ENCODE assay signal across 1 cellular context in the genomic region with DNA sequence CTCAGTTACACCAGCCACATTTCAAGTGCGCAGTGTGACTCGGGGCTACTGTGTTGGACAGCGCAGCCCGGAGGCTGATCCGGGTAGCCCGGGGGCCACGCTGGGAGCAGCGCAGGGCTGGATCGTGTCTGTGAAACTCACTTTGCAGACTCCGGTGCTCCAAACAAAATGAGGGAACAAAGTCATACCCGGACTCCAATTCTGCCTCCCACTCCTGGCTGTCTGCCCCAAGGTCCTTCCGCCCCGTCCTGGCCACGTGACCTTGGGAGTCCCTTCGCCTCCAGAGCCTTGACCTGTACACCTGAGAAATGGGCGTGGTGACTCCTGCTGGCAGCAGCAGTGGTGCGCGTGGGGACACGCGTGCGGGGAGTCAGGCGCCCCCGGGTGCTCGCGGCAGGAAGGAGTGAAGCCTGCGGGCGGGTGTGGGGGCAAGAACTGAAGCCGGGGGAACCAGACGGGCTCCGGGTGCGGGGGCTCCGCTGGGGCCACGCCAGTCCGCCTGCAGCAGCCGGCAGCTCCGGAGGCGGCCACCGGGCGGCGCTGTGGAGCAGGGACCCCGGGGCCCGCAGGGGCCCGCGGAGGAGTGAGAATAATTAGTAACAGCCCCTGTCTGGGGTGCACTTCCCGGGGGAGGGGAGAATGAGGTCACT.
TF ChIP-seq lines count a peak whose summit lies in the region.

No MANE protein-coding gene starts in this region.

TF ChIP-seq in HepG2, 621 proteins besides CTCF, POLR2A, EP300 and RAD21 (continued from another document and continues in another):
- TF ChIP-seq, protein P1, sequence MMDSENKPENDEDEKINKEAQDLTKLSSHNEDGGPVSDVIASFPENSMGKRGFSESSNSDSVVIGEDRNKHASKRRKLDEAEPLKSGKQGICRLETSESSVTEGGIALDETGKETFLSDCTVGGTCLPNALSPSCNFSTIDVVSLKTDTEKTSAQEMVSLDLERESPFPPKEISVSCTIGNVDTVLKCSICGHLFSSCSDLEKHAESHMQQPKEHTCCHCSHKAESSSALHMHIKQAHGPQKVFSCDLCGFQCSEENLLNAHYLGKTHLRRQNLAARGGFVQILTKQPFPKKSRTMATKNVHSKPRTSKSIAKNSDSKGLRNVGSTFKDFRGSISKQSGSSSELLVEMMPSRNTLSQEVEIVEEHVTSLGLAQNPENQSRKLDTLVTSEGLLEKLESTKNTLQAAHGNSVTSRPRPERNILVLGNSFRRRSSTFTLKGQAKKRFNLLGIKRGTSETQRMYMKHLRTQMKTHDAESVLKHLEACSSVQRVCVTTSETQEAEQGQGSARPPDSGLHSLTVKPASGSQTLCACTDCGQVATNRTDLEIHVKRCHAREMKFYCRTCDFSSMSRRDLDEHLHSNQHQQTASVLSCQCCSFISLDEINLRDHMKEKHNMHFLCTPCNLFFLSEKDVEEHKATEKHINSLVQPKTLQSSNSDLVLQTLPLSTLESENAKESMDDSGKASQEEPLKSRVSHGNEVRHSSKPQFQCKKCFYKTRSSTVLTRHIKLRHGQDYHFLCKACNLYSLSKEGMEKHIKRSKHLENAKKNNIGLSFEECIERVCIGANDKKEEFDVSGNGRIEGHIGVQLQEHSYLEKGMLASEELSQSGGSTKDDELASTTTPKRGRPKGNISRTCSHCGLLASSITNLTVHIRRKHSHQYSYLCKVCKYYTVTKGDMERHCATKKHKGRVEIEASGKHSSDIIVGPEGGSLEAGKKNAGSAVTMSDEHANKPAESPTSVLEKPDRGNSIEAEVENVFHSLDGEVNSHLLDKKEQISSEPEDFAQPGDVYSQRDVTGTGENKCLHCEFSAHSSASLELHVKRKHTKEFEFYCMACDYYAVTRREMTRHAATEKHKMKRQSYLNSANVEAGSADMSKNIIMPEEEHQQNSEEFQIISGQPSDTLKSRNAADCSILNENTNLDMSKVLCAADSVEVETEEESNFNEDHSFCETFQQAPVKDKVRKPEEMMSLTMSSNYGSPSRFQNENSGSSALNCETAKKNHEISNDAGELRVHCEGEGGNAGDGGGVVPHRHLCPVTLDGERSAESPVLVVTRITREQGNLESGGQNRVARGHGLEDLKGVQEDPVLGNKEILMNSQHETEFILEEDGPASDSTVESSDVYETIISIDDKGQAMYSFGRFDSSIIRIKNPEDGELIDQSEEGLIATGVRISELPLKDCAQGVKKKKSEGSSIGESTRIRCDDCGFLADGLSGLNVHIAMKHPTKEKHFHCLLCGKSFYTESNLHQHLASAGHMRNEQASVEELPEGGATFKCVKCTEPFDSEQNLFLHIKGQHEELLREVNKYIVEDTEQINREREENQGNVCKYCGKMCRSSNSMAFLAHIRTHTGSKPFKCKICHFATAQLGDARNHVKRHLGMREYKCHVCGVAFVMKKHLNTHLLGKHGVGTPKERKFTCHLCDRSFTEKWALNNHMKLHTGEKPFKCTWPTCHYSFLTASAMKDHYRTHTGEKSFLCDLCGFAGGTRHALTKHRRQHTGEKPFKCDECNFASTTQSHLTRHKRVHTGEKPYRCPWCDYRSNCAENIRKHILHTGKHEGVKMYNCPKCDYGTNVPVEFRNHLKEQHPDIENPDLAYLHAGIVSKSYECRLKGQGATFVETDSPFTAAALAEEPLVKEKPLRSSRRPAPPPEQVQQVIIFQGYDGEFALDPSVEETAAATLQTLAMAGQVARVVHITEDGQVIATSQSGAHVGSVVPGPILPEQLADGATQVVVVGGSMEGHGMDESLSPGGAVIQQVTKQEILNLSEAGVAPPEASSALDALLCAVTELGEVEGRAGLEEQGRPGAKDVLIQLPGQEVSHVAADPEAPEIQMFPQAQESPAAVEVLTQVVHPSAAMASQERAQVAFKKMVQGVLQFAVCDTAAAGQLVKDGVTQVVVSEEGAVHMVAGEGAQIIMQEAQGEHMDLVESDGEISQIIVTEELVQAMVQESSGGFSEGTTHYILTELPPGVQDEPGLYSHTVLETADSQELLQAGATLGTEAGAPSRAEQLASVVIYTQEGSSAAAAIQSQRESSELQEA (CRISPR knock-in tag; IDR thresholded peaks at IDR 0.05; ENCODE audit: not compliant biosample characterization): no peak
- TF ChIP-seq, protein P2, sequence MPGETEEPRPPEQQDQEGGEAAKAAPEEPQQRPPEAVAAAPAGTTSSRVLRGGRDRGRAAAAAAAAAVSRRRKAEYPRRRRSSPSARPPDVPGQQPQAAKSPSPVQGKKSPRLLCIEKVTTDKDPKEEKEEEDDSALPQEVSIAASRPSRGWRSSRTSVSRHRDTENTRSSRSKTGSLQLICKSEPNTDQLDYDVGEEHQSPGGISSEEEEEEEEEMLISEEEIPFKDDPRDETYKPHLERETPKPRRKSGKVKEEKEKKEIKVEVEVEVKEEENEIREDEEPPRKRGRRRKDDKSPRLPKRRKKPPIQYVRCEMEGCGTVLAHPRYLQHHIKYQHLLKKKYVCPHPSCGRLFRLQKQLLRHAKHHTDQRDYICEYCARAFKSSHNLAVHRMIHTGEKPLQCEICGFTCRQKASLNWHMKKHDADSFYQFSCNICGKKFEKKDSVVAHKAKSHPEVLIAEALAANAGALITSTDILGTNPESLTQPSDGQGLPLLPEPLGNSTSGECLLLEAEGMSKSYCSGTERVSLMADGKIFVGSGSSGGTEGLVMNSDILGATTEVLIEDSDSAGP (CRISPR knock-in tag; IDR thresholded peaks at IDR 0.05; ENCODE audit: borderline replicate concordance): peak; percentile 63; the same call in 1 of the 2 replicates
- TF ChIP-seq, protein P3, sequence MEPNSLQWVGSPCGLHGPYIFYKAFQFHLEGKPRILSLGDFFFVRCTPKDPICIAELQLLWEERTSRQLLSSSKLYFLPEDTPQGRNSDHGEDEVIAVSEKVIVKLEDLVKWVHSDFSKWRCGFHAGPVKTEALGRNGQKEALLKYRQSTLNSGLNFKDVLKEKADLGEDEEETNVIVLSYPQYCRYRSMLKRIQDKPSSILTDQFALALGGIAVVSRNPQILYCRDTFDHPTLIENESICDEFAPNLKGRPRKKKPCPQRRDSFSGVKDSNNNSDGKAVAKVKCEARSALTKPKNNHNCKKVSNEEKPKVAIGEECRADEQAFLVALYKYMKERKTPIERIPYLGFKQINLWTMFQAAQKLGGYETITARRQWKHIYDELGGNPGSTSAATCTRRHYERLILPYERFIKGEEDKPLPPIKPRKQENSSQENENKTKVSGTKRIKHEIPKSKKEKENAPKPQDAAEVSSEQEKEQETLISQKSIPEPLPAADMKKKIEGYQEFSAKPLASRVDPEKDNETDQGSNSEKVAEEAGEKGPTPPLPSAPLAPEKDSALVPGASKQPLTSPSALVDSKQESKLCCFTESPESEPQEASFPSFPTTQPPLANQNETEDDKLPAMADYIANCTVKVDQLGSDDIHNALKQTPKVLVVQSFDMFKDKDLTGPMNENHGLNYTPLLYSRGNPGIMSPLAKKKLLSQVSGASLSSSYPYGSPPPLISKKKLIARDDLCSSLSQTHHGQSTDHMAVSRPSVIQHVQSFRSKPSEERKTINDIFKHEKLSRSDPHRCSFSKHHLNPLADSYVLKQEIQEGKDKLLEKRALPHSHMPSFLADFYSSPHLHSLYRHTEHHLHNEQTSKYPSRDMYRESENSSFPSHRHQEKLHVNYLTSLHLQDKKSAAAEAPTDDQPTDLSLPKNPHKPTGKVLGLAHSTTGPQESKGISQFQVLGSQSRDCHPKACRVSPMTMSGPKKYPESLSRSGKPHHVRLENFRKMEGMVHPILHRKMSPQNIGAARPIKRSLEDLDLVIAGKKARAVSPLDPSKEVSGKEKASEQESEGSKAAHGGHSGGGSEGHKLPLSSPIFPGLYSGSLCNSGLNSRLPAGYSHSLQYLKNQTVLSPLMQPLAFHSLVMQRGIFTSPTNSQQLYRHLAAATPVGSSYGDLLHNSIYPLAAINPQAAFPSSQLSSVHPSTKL (CRISPR knock-in tag; IDR thresholded peaks at IDR 0.05): no peak
- TF ChIP-seq, protein P4, sequence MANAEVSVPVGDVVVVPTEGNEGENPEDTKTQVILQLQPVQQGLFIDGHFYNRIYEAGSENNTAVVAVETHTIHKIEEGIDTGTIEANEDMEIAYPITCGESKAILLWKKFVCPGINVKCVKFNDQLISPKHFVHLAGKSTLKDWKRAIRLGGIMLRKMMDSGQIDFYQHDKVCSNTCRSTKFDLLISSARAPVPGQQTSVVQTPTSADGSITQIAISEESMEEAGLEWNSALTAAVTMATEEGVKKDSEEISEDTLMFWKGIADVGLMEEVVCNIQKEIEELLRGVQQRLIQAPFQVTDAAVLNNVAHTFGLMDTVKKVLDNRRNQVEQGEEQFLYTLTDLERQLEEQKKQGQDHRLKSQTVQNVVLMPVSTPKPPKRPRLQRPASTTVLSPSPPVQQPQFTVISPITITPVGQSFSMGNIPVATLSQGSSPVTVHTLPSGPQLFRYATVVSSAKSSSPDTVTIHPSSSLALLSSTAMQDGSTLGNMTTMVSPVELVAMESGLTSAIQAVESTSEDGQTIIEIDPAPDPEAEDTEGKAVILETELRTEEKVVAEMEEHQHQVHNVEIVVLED (CRISPR knock-in tag; IDR thresholded peaks at IDR 0.05; ENCODE audit: borderline replicate concordance): no peak
- no peak for TF ChIP-seq ZC3H4 (CRISPR knock-in tag; IDR thresholded peaks at IDR 0.05; ENCODE audit: borderline replicate concordance)
- TF ChIP-seq ZNF639 (CRISPR knock-in tag; conservative IDR thresholded peaks at IDR 0.05): no peak
- peak; percentile 53; the same call in 1 of the 2 replicates for TF ChIP-seq SMAD1 (CRISPR knock-in tag; IDR thresholded peaks at IDR 0.05; ENCODE audit: borderline replicate concordance, low read depth)
- no peak for TF ChIP-seq MED8 (CRISPR knock-in tag; IDR thresholded peaks at IDR 0.05; ENCODE audit: insufficient replicate concordance)
- no peak for TF ChIP-seq ZNF780A (CRISPR knock-in tag; IDR thresholded peaks at IDR 0.05)
- TF ChIP-seq DDIT3 (CRISPR knock-in tag; IDR thresholded peaks at IDR 0.05): no peak
- 0 out of 2 replicates have a peak, but pooled peaks have one; percentile 41 for TF ChIP-seq ZFP90 (CRISPR knock-in tag; IDR thresholded peaks at IDR 0.05; ENCODE audit: borderline replicate concordance)
- no peak for TF ChIP-seq ZNF362 (CRISPR knock-in tag; IDR thresholded peaks at IDR 0.05; ENCODE audit: borderline replicate concordance)
- no peak for TF ChIP-seq SIN3A (IDR thresholded peaks at IDR 0.05; ENCODE audit: borderline replicate concordance, low read depth, low read length)
- peak; percentile 27 for TF ChIP-seq TEAD3 (CRISPR knock-in tag; optimal IDR thresholded peaks at IDR 0.05; ENCODE audit: borderline replicate concordance)
- 0 out of 2 replicates have a peak, but pooled peaks have one; percentile 47 for TF ChIP-seq ZNF619 (CRISPR knock-in tag; IDR thresholded peaks at IDR 0.05)
- no peak for TF ChIP-seq KDM5A (IDR thresholded peaks at IDR 0.05; ENCODE audit: borderline replicate concordance, low read length)
- TF ChIP-seq HNRNPLL (IDR thresholded peaks at IDR 0.05; ENCODE audit: low read depth, low read length, poor library complexity, severe bottlenecking): peak; percentile 46
- no peak for TF ChIP-seq NFIC (IDR thresholded peaks at IDR 0.05; ENCODE audit: low read length)
- TF ChIP-seq HDAC6 (IDR thresholded peaks at IDR 0.05; ENCODE audit: low read depth, low read length): no peak
- no peak for TF ChIP-seq NR2C2 (CRISPR knock-in tag; IDR thresholded peaks at IDR 0.05; ENCODE audit: borderline replicate concordance)
- TF ChIP-seq ZNF326 (CRISPR knock-in tag; IDR thresholded peaks at IDR 0.05; ENCODE audit: borderline replicate concordance): no peak
- 0 out of 2 replicates have a peak, but pooled peaks have one; percentile 19 for TF ChIP-seq HNF4A (CRISPR knock-in tag; IDR thresholded peaks at IDR 0.05)
- TF ChIP-seq ZNF629 (CRISPR knock-in tag; conservative IDR thresholded peaks at IDR 0.05): peak; percentile 99
- no peak for TF ChIP-seq TFDP1 (CRISPR knock-in tag; IDR thresholded peaks at IDR 0.05; ENCODE audit: borderline replicate concordance)
- TF ChIP-seq ZMYM3 (CRISPR knock-in tag; IDR thresholded peaks at IDR 0.05): peak; percentile 98
- 0 out of 2 replicates have a peak, but pooled peaks have one; percentile 16 for TF ChIP-seq ZNF770 (CRISPR knock-in tag; IDR thresholded peaks at IDR 0.05)
- peak; percentile 26; the same call in 1 of the 2 replicates for TF ChIP-seq MYC (CRISPR knock-in tag; IDR thresholded peaks at IDR 0.05; ENCODE audit: borderline replicate concordance)
- no peak for TF ChIP-seq ZNF205 (CRISPR knock-in tag; IDR thresholded peaks at IDR 0.05)
- no peak; the same call in 1 of the 2 replicates for TF ChIP-seq GATAD2A (CRISPR knock-in tag; IDR thresholded peaks at IDR 0.05)
- TF ChIP-seq KLF9 (CRISPR knock-in tag; IDR thresholded peaks at IDR 0.05; ENCODE audit: low read depth): no peak
